18 cellular contexts compared by ENCODE assay signal in the genomic region with DNA sequence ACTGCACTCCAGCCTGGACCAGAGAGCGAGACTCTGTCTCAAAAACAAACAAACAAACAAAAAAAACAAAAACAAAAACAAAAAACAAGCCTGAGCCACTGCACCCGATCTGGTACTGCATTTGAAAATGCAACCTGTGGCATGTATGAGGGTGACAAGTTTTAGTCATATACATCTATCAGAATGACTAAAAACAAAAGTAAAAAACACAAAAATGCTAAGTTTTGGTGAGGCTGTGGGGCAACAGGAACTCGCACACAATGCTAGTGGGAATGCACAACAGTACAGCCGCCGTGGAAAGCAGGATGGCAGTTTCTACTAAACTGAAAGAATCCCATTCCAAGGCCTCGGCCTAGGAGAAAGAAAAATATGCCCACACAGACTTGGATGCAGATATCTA. TPM values are rescaled to one million over a fixed set of nuclear protein-coding genes. Genes with fewer than 3 reads are reported as not detected.
DNase-seq lines count a peak whose midpoint lies in the region; ATAC-seq and TF ChIP-seq lines count a peak whose summit lies in the region.
"Had no signal": no experiment of that assay in that cellular context is flagged by ENCODE, and none has a peak within 500 bp of the region (broad histone marks: within the 10 kb centered on the region; RNA-seq: fewer than 3 reads in every experiment).

No MANE protein-coding gene starts in this region.

- no peaks in the 10 kb centered on the region for H3K27me3 Mint-ChIP-seq in natural killer cell treated with Interleukin-12 subunit alpha and Interleukin-12 subunit beta and Interleukin-15 and Interleukin-18, amount 100 ng/mL, for 72 hours
- no peaks in the 10 kb centered on the region for H3K27me3 Mint-ChIP-seq in natural killer cell (ENCODE audit: low read depth in 2 of 2)
- H3K27me3 Mint-ChIP-seq: brain, naive B cell had no signal

- H3K36me3 ChIP-seq in SJCRH30 = peaks cover 11% of the 10 kb centered on the region

- H3K36me3 Mint-ChIP-seq in natural killer cell treated with Interleukin-12 subunit alpha and Interleukin-12 subunit beta and Interleukin-15 and Interleukin-18, amount 100 ng/mL, for 72 hours = no peaks in the 10 kb centered on the region
- H3K36me3 Mint-ChIP-seq in natural killer cell = no peaks in the 10 kb centered on the region
- H3K36me3 Mint-ChIP-seq: naive B cell had no signal

- H3K4me3 Mint-ChIP-seq in natural killer cell treated with Interleukin-12 subunit alpha and Interleukin-12 subunit beta and Interleukin-15 and Interleukin-18, amount 100 ng/mL, for 72 hours = peak overlapping the region; percentile 54
- H3K4me3 Mint-ChIP-seq in natural killer cell = no peak overlapping the region
- H3K4me3 Mint-ChIP-seq: naive B cell, WTC11 had no signal

- no peaks in the 10 kb centered on the region for H3K27me3 ChIP-seq in SJCRH30

- no peak for DNase-seq in natural killer cell treated with Interleukin-12 subunit alpha and Interleukin-12 subunit beta and Interleukin-15 and Interleukin-18, amount 100 ng/mL, for 72 hours (ENCODE audit: low spot score)
- DNase-seq in natural killer cell = no peak
- DNase-seq in GM20000 (ENCODE audit: low spot score) = peak; percentile 50
- DNase-seq in GF-D8 (lab: John Stamatoyannopoulos, UW) = no peak
- DNase-seq in SHP77 (lab: John Stamatoyannopoulos, UW) = no peak
- DNase-seq in SJCRH30 = no peak
- no peak for DNase-seq in NCI-H1092 (lab: John Stamatoyannopoulos, UW)
- DNase-seq: DMS 273 treated with DMSO at 0.1 percent for 48 hours, left ventricle myocardium inferior, naive B cell, NCI-H146, NCI-H524, PC-9, psoas muscle had no signal

- H3K9me3 ChIP-seq in SJCRH30 (replicated peaks) = no peaks in the 10 kb centered on the region
- H3K9me3 ChIP-seq: left ventricle myocardium inferior, psoas muscle had no signal

- no peak overlapping the region for H3K27ac Mint-ChIP-seq in natural killer cell treated with Interleukin-12 subunit alpha and Interleukin-12 subunit beta and Interleukin-15 and Interleukin-18, amount 100 ng/mL, for 72 hours
- no peak overlapping the region for H3K27ac Mint-ChIP-seq in natural killer cell
- H3K27ac Mint-ChIP-seq: WTC11 had no signal

- H3K4me1 Mint-ChIP-seq in natural killer cell treated with Interleukin-12 subunit alpha and Interleukin-12 subunit beta and Interleukin-15 and Interleukin-18, amount 100 ng/mL, for 72 hours (ENCODE audit: low read depth in 2 of 2) = peaks cover 11 to 15% of the 10 kb centered on the region in 2 donors
- peaks cover 9 to 10% of the 10 kb centered on the region in 2 donors for H3K4me1 Mint-ChIP-seq in natural killer cell

- no peaks in the 10 kb centered on the region for H3K9me3 Mint-ChIP-seq in natural killer cell treated with Interleukin-12 subunit alpha and Interleukin-12 subunit beta and Interleukin-15 and Interleukin-18, amount 100 ng/mL, for 72 hours
- no peaks in the 10 kb centered on the region for H3K9me3 Mint-ChIP-seq in natural killer cell
- H3K9me3 Mint-ChIP-seq: naive B cell had no signal

- no peak overlapping the region for H3K4me3 ChIP-seq in SJCRH30
- H3K4me3 ChIP-seq: left ventricle myocardium inferior, PC-9, psoas muscle had no signal

- TF ChIP-seq CTCF in natural killer cell (IDR thresholded peaks at IDR 0.05) = no peak
- no peak for TF ChIP-seq CTCF in GM20000 (IDR thresholded peaks at IDR 0.05; ENCODE audit: extremely low read depth, missing control alignments)

- H3K4me1 ChIP-seq in SJCRH30 = no peaks in the 10 kb centered on the region; the same call in 1 of the 2 replicates
- H3K4me1 ChIP-seq: left ventricle myocardium inferior had no signal

- ATAC-seq in natural killer cell treated with Interleukin-12 subunit alpha and Interleukin-12 subunit beta and Interleukin-15 and Interleukin-18, amount 100 ng/mL, for 72 hours = peak; percentile 71 to 88
- ATAC-seq in natural killer cell (no peak), HG03280 (IDR thresholded peaks at IDR 0.05; ENCODE audit: unreplicated experiment) (peak; percentile 76)
- ATAC-seq: psoas muscle, WTC11 had no signal

- H3K27ac ChIP-seq in SJCRH30 = no peak overlapping the region
- H3K27ac ChIP-seq: KMS-11, left ventricle myocardium inferior, PC-9, psoas muscle had no signal

- intact Hi-C loops in natural killer cell (cut with micrococcal nuclease) = no loop called here

RNA-seq across cellular contexts. Expression of a gene that starts 7.8 kb away (rescaled TPM):
- 10 to 100 TPM; 20.1 to 39.0 TPM for total RNA-seq in natural killer cell treated with Interleukin-12 subunit alpha and Interleukin-12 subunit beta and Interleukin-15 and Interleukin-18, amount 100 ng/mL, for 72 hours
- 10 to 100 TPM in 2 of 3 donors, 1 to 10 TPM in 1; 7.1 to 11.3 (median 10.7) TPM for total RNA-seq in natural killer cell
- 56.6 and 62.1 TPM in 2 replicates for total RNA-seq in SJCRH30 (2014; rRNA removed; shearing (Covaris generic))

RNA-seq across cellular contexts. Expression of a gene that starts 55.2 kb away (rescaled TPM):
- under 1 TPM; 0.48 to 0.50 TPM for total RNA-seq in natural killer cell treated with Interleukin-12 subunit alpha and Interleukin-12 subunit beta and Interleukin-15 and Interleukin-18, amount 100 ng/mL, for 72 hours
- total RNA-seq in natural killer cell = 1 to 10 TPM in 1 of 3 donors, under 1 TPM in 2; 0.48 to 1.5 (median 0.61) TPM
- total RNA-seq in SJCRH30 (2014; rRNA removed; shearing (Covaris generic)) = 0.08 TPM in 1 of 2 replicates, not detected in the other

Comparison
In these comparisons a context has a peak if more than half of its experiments do, and no peak if none do; other contexts are left out.
1. ATAC-seq: peak in natural killer cell treated with Interleukin-12 subunit alpha and Interleukin-12 subunit beta and Interleukin-15 and Interleukin-18, amount 100 ng/mL, for 72 hours (2 of 2) and HG03280 (single experiment); none in natural killer cell (0 of 3).